Comparison of ENCODE assay signal across 23 cellular contexts in genomic region chr2:161234627-161235026, GRCh38.
DNase-seq lines count a peak whose midpoint lies in the region; ATAC-seq, FAIRE-seq and TF ChIP-seq lines count a peak whose summit lies in the region.
"Had no signal": no experiment of that assay in that cellular context is flagged by ENCODE, and none has a peak within 500 bp of the region (broad histone marks: within the 10 kb centered on the region; RNA-seq: fewer than 3 reads in every experiment).

No MANE protein-coding gene starts in this region.

- DNase-seq in D721Med (ENCODE audit: insufficient read length, low spot score) (no peak), pancreas (no peak), NCI-H526 (lab: John Stamatoyannopoulos, UW) (no peak), NCI-H748 treated with DMSO at 0.1 percent for 48 hours (lab: John Stamatoyannopoulos, UW) (no peak), CD14-positive monocyte (ENCODE audit: low spot score) (no peak), GF-D8 (lab: John Stamatoyannopoulos, UW) (no peak)
- no peak for DNase-seq in central memory CD8-positive, alpha-beta T cell (ENCODE audit: low spot score in 2 of 2)
- DNase-seq: ACHN; Caco-2; CD4-positive, CD25-positive, alpha-beta regulatory T cell; DMS79 treated with DMSO at 0.1 percent for 48 hours; MG63; NCI-H1105 treated with DMSO at 0.1 percent for 48 hours; NCI-H2029; NCI-H446; NCI-H524 treated with DMSO at 0.1 percent for 48 hours; PC-9; Right ventricle myocardium superior; RPMI8226; T-cell had no signal

- no peaks in the 10 kb centered on the region for H3K9me3 Mint-ChIP-seq in central memory CD8-positive, alpha-beta T cell
- peaks cover 0 to 3% (median 0%) of the 10 kb centered on the region in 7 donors for H3K9me3 Mint-ChIP-seq in CD14-positive monocyte
- H3K9me3 Mint-ChIP-seq: CD4-positive, CD25-positive, alpha-beta regulatory T cell; T-cell had no signal

- H3K27ac ChIP-seq in OCI-LY3 (ENCODE audit: low read length) (peak overlapping the region; percentile 82), pancreas (no peak overlapping the region)
- H3K27ac ChIP-seq: PC-9, SJSA1 had no signal

- TF ChIP-seq CTCF in D721Med (IDR thresholded peaks at IDR 0.05; ENCODE audit: insufficient read depth, missing control alignments) (no peak), OCI-LY3 (IDR thresholded peaks at IDR 0.05; ENCODE audit: low read depth, low read length) (no peak), pancreas (IDR thresholded peaks at IDR 0.05) (no peak), CD14-positive monocyte (IDR thresholded peaks at IDR 0.05) (no peak)

- H3K36me3 ChIP-seq in OCI-LY3 (replicated peaks; ENCODE audit: low read depth, low read length): peaks cover 34% of the 10 kb centered on the region
- H3K36me3 ChIP-seq in pancreas: no peaks in the 10 kb centered on the region

- H3K4me2 ChIP-seq in OCI-LY3 (ENCODE audit: low read length): peak overlapping the region; percentile 69
- H3K4me2 ChIP-seq: PC-9 had no signal

- peaks cover 73% of the 10 kb centered on the region for H3K4me1 ChIP-seq in OCI-LY3 (ENCODE audit: low read length)
- H3K4me1 ChIP-seq in pancreas: no peaks in the 10 kb centered on the region
- H3K4me1 ChIP-seq: Caco-2 had no signal

- 54 to 57% methylated on average over 2 of the region's 2 CpGs for WGBS in pancreas, 2 donors

- H2AFZ ChIP-seq in OCI-LY3 (ENCODE audit: low read depth, low read length): no peak overlapping the region
- H2AFZ ChIP-seq: PC-9 had no signal

- peaks cover 23% of the 10 kb centered on the region for H3K79me2 ChIP-seq in OCI-LY3 (ENCODE audit: low read length)

- H3K9me3 ChIP-seq in OCI-LY3 (ENCODE audit: insufficient read depth, low read length): no peaks in the 10 kb centered on the region
- no peaks in the 10 kb centered on the region for H3K9me3 ChIP-seq in pancreas
- H3K9me3 ChIP-seq: Caco-2, MG63, SJSA1 had no signal

- H3K4me3 ChIP-seq in OCI-LY3 (ENCODE audit: low read length) (peak overlapping the region; percentile 52), pancreas (no peak overlapping the region)
- H3K4me3 ChIP-seq: MG63, PC-9, SJSA1 had no signal

- no peak overlapping the region for H3K4me3 Mint-ChIP-seq in central memory CD8-positive, alpha-beta T cell
- H3K4me3 Mint-ChIP-seq in CD14-positive monocyte: no peak overlapping the region
- H3K4me3 Mint-ChIP-seq: T-cell had no signal

- no peak for ATAC-seq in central memory CD8-positive, alpha-beta T cell (replicated peaks; ENCODE audit: extremely low read depth, poor library complexity, severe bottlenecking)
- ATAC-seq in pancreas: no peak
- ATAC-seq: T-cell had no signal

- H3K27me3 ChIP-seq in OCI-LY3 (ENCODE audit: low read depth, low read length) (no peaks in the 10 kb centered on the region), pancreas (no peaks in the 10 kb centered on the region)
- H3K27me3 ChIP-seq: MG63, SJSA1 had no signal

- H3K4me1 Mint-ChIP-seq in central memory CD8-positive, alpha-beta T cell: peaks cover 14% of the 10 kb centered on the region
- H3K4me1 Mint-ChIP-seq in CD14-positive monocyte: peaks cover 28% of the 10 kb centered on the region

- H3K27me3 Mint-ChIP-seq in central memory CD8-positive, alpha-beta T cell: no peaks in the 10 kb centered on the region
- H3K27me3 Mint-ChIP-seq in CD14-positive monocyte (ENCODE audit: low read depth in 3 of 3): peaks cover 9 to 25% (median 15%) of the 10 kb centered on the region in 3 donors
- H3K27me3 Mint-ChIP-seq: CD4-positive, CD25-positive, alpha-beta regulatory T cell; T-cell had no signal

- FAIRE-seq in D721Med (lab: Jason Lieb, UNC) (peak; percentile 66), pancreas (lab: Jason Lieb, UNC) (peak; percentile 39)
- FAIRE-seq: H54 had no signal

- intact Hi-C loops in pancreas (cut with DNase I): no loop called here
- intact Hi-C loops in CD14-positive monocyte (cut with micrococcal nuclease): no loop called here

- H3K9ac ChIP-seq in OCI-LY3 (ENCODE audit: low read length): peak overlapping the region; percentile 48

- peak overlapping the region; percentile 83 for H3K27ac Mint-ChIP-seq in central memory CD8-positive, alpha-beta T cell (ENCODE audit: low read depth)
- no peak overlapping the region for H3K27ac Mint-ChIP-seq in CD14-positive monocyte
- H3K27ac Mint-ChIP-seq: T-cell had no signal

- H3K36me3 Mint-ChIP-seq in central memory CD8-positive, alpha-beta T cell (ENCODE audit: insufficient read depth): peaks cover 15% of the 10 kb centered on the region
- H3K36me3 Mint-ChIP-seq in CD14-positive monocyte: peaks cover 44 to 50% of the 10 kb centered on the region in 2 donors

- no peaks in the 10 kb centered on the region for H4K20me1 ChIP-seq in OCI-LY3 (ENCODE audit: insufficient read depth, low read length)
